30 cellular contexts compared by ENCODE assay signal in genomic region chr18:9998330-9998729, GRCh38.
DNase-seq lines count a peak whose midpoint lies in the region; ATAC-seq, FAIRE-seq and TF ChIP-seq lines count a peak whose summit lies in the region.
"Had no signal": no experiment of that assay in that cellular context is flagged by ENCODE, and none has a peak within 500 bp of the region (broad histone marks: within the 10 kb centered on the region; RNA-seq: fewer than 3 reads in every experiment).

No MANE protein-coding gene starts in this region.

- intact Hi-C loops in HepG2 (cut with micrococcal nuclease; ENCODE audit: unreplicated experiment) (no loop called here), right lobe of liver (cut with DNase I) (no loop called here)

- H3K36me3 ChIP-seq in HepG2 (replicated peaks in 1 of 2; ENCODE audit: control insufficient read depth in 1 of 2, insufficient read depth in 2 of 2, low read length in 2 of 2) = no peaks in the 10 kb centered on the region
- no peaks in the 10 kb centered on the region for H3K36me3 ChIP-seq in right lobe of liver
- no peaks in the 10 kb centered on the region for H3K36me3 ChIP-seq in HEK293 (ENCODE audit: control insufficient read depth in 2 of 2, insufficient read depth in 1 of 2, low read length in 2 of 2)
- H3K36me3 ChIP-seq: BE2C had no signal

- H3K9ac ChIP-seq in HepG2 (ENCODE audit: insufficient read depth, low read depth, low read length) = no peak overlapping the region
- H3K9ac ChIP-seq: BLaER1; BLaER1 treated with 17β-estradiol and CSF1 and Interleukin-3, amounts not matched to agents 10 nM and 100 nM had no signal

- no peak overlapping the region for H3K4me2 ChIP-seq in HepG2 (ENCODE audit: low read depth, low read length)
- H3K4me2 ChIP-seq: A549; BLaER1; BLaER1 treated with 17β-estradiol and CSF1 and Interleukin-3, amounts not matched to agents 10 nM and 100 nM had no signal

- ATAC-seq in HepG2 (no peak), right lobe of liver (no peak), GM18519 (IDR thresholded peaks at IDR 0.05; ENCODE audit: low FRiP score, unreplicated experiment) (no peak)
- ATAC-seq: A549; CD8-positive, alpha-beta T cell had no signal

- H2AFZ ChIP-seq in HepG2 (ENCODE audit: low read length) = no peak overlapping the region

- no peak for TF ChIP-seq EP300 in HepG2 (IDR thresholded peaks at IDR 0.05; ENCODE audit: low read depth in 2 of 2, low read length in 2 of 2)
- TF ChIP-seq EP300 in HepG2 (CRISPR knock-in tag; IDR thresholded peaks at IDR 0.05; ENCODE audit: borderline replicate concordance) = no peak

- H3K4me3 ChIP-seq in HepG2 (replicated peaks in 1 of 3; ENCODE audit: insufficient read depth in 1 of 3, low read depth in 2 of 3, low read length in 3 of 3) (no peak overlapping the region), right lobe of liver (no peak overlapping the region), HEK293 (ENCODE audit: low read depth, low read length) (no peak overlapping the region)
- H3K4me3 ChIP-seq: A549; BLaER1 treated with 17β-estradiol and CSF1 and Interleukin-3, amounts not matched to agents 10 nM and 100 nM had no signal

- no peaks in the 10 kb centered on the region for H4K20me1 ChIP-seq in HepG2 (ENCODE audit: insufficient read depth, low read length)
- H4K20me1 ChIP-seq: BLaER1; BLaER1 treated with 17β-estradiol and CSF1 and Interleukin-3, amounts not matched to agents 10 nM and 100 nM had no signal

- no peak for TF ChIP-seq RAD21 in HepG2 (CRISPR knock-in tag; IDR thresholded peaks at IDR 0.05)

- WGBS in HepG2 (ENCODE audit: low lambda C conversion rate) = 0% methylated on average over 2 of the region's 2 CpGs
- 36% methylated on average over 2 of the region's 2 CpGs for WGBS in right lobe of liver (ENCODE audit: insufficient coverage, low coverage, low lambda C conversion rate, missing lambda C conversion rate)

- CTCF ChIA-PET in HepG2 (lab: Yijun Ruan, JAX; ENCODE audit: low intra/inter-chr PET ratio, low total read pairs) = no interaction called here
- CTCF ChIA-PET in HEK293 (lab: Yijun Ruan, JAX) = no interaction called here

- TF ChIP-seq POLR2A in HepG2 (IDR thresholded peaks at IDR 0.05; ENCODE audit: insufficient read depth in 1 of 2, low read depth in 2 of 2, low read length in 2 of 2) = no peak
- TF ChIP-seq POLR2A in right lobe of liver (IDR thresholded peaks at IDR 0.05) = no peak

- DNase-seq in HepG2 (ENCODE audit: low spot score) (no peak), right lobe of liver (no peak)
- DNase-seq: 8988T; ACHN; AML-193; BE2C; C1 segment of cervical spinal cord; Caco-2; Calu3; CD4-positive, alpha-beta memory T cell; CD4-positive, alpha-beta T cell; CD4-positive, CD25-positive, alpha-beta regulatory T cell; CD8-positive, alpha-beta memory T cell; CD8-positive, alpha-beta T cell; COR-L47; DMS 273 treated with DMSO at 0.1 percent for 48 hours; DMS153; DMS53; DMS79; DMS79 treated with DMSO at 0.1 percent for 48 hours; DND-41; EL had no signal

- no peak for FAIRE-seq in HepG2 (lab: Jason Lieb, UNC)
- FAIRE-seq: A549, D721Med had no signal

- H3K27me3 ChIP-seq in HepG2 (ENCODE audit: control insufficient read depth in 1 of 2, insufficient read depth in 2 of 2, low read length in 2 of 2) (no peaks in the 10 kb centered on the region; a peak in 2 of 5 replicates), right lobe of liver (no peaks in the 10 kb centered on the region)
- H3K27me3 ChIP-seq: BE2C; BLaER1; BLaER1 treated with 17β-estradiol and CSF1 and Interleukin-3, amounts not matched to agents 10 nM and 100 nM had no signal

- H3K79me2 ChIP-seq in HepG2 (ENCODE audit: insufficient read depth, low read length) = no peaks in the 10 kb centered on the region

- in situ Hi-C loops in HepG2 (cut with HindIII; ENCODE audit: extremely low pct_ligation_motif_present, low pct_unique_long_range_greater_than_20kb) = no loop called here

- no TSS peak for BruUV-seq in HepG2 (replicated peaks; lab: Mats Ljungman, UMichigan)

- peaks cover 15% of the 10 kb centered on the region for H3K9me3 ChIP-seq in HepG2 (ENCODE audit: low read length)
- H3K9me3 ChIP-seq in right lobe of liver = no peaks in the 10 kb centered on the region
- no peaks in the 10 kb centered on the region for H3K9me3 ChIP-seq in HEK293 (ENCODE audit: control insufficient read depth, insufficient read depth, low read depth, low read length)
- H3K9me3 ChIP-seq: A549, BE2C had no signal

- peaks cover 7% of the 10 kb centered on the region; the same call in 1 of the 2 replicates for H3K4me1 ChIP-seq in HepG2 (ENCODE audit: insufficient read depth, low read length)
- H3K4me1 ChIP-seq in right lobe of liver = no peaks in the 10 kb centered on the region
- H3K4me1 ChIP-seq in HEK293 (ENCODE audit: control insufficient read depth, insufficient read depth, low read length) = no peaks in the 10 kb centered on the region
- H3K4me1 ChIP-seq: A549, BE2C, Caco-2 had no signal

- POLR2A ChIA-PET in HepG2 (lab: Yijun Ruan, JAX) = no interaction called here
- POLR2A ChIA-PET in HEK293 (lab: Yijun Ruan, JAX) = no interaction called here

- TF ChIP-seq CTCF in HepG2 (CRISPR knock-in tag; IDR thresholded peaks at IDR 0.05) (no peak), right lobe of liver (IDR thresholded peaks at IDR 0.05) (no peak), HEK293 (tag by site-specific recombination; IDR thresholded peaks at IDR 0.05) (no peak)

- H3K27ac ChIP-seq in HepG2 (ENCODE audit: extremely low read length, insufficient read depth, low read length) (no peak overlapping the region), right lobe of liver (no peak overlapping the region), HEK293 (ENCODE audit: extremely low read depth, low read depth, low read length) (no peak overlapping the region)
- H3K27ac ChIP-seq: 22Rv1; A549; BLaER1; BLaER1 treated with 17β-estradiol and CSF1 and Interleukin-3, amounts not matched to agents 10 nM and 100 nM; C4-2B had no signal

TF ChIP-seq in HepG2, 621 proteins besides CTCF, POLR2A, EP300 and RAD21:
- peak; percentile 98 for TF ChIP-seq ZNF709 (CRISPR knock-in tag; IDR thresholded peaks at IDR 0.05)
- no peak for TF ChIP-seq RNF2 (conservative IDR thresholded peaks at IDR 0.05; ENCODE audit: low read depth)

TF ChIP-seq in HEK293, 187 proteins besides CTCF, POLR2A, EP300 and RAD21:
- TF ChIP-seq ZNF280D (tag by site-specific recombination; IDR thresholded peaks at IDR 0.05) (0 out of 2 replicates have a peak, but pooled peaks have one; percentile 14), GLI2 (tag by site-specific recombination; IDR thresholded peaks at IDR 0.05; ENCODE audit: borderline replicate concordance, low read depth) (no peak), ZNF548 (tag by site-specific recombination; IDR thresholded peaks at IDR 0.05) (no peak), SETDB1 (IDR thresholded peaks at IDR 0.05; ENCODE audit: insufficient read length, low read length) (peak; percentile 88), TRIM28 (IDR thresholded peaks at IDR 0.05; ENCODE audit: borderline replicate concordance, low read length) (peak; percentile 75; the same call in 1 of the 2 replicates), ZXDB (tag by site-specific recombination; IDR thresholded peaks at IDR 0.05) (no peak), ZBTB26 (tag by site-specific recombination; optimal IDR thresholded peaks at IDR 0.05) (no peak), WT1 (tag by site-specific recombination; IDR thresholded peaks at IDR 0.05) (no peak)

Comparison
In these comparisons a context has a peak if more than half of its experiments do, and no peak if none do; other contexts are left out.
1. Of the 63 proteins assayed by ChIP-seq in both HepG2 and HEK293: peak only in HepG2: none; only in HEK293: SETDB1 and ZNF280D; in both: none; in neither: 61.